10 cellular contexts compared by ENCODE assay signal in the genomic region with DNA sequence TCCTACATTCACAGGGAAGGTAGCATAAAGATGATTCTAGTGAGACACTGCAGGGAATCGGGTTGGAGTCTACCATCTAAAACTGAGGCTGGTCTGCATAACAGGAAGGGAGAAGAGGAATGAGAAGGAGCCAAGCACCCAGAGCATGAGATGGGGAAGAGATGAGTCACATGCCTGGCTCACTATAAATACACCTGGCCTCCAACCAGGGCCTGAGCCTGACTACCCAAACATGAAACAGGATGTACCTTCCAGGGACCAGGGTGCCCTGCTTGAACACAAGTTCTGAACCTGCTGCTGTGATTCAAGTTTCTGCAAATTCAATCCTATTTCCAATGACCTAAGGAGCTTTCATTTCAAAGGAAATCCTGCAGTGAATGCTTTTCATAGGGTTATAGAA. TPM values are rescaled to one million over a fixed set of nuclear protein-coding genes. Genes with fewer than 3 reads are reported as not detected.
DNase-seq lines count a peak whose midpoint lies in the region; ATAC-seq and TF ChIP-seq lines count a peak whose summit lies in the region.
"Had no signal": no experiment of that assay in that cellular context is flagged by ENCODE, and none has a peak within 500 bp of the region (broad histone marks: within the 10 kb centered on the region; RNA-seq: fewer than 3 reads in every experiment).

No MANE protein-coding gene starts in this region.

- TF ChIP-seq POLR2A in transverse colon (IDR thresholded peaks at IDR 0.05) = no peak

- in situ Hi-C loops in G401 (cut with HindIII; ENCODE audit: low sequenced_read_pairs) = no loop called here
- in situ Hi-C loops in transverse colon (cut with MboI; ENCODE audit: low pct_ligation_motif_present in 1 of 4, low pct_unique_long_range_greater_than_20kb in 1 of 4, low sequenced_read_pairs in 3 of 4) = no loop called here

- H3K9me3 ChIP-seq in transverse colon = no peaks in the 10 kb centered on the region
- H3K9me3 ChIP-seq: lower lobe of right lung had no signal

- no peak overlapping the region for H3K4me3 ChIP-seq in transverse colon
- H3K4me3 ChIP-seq: lower lobe of right lung had no signal

- intact Hi-C loops in Right ventricle myocardium superior (cut with DNase I) (no loop called here), transverse colon (cut with DNase I; ENCODE audit: low total_unique reads) (loop anchor here (2.0 kb wide), 1 partner anchor 19 kb away; no protein-coding TSS in a partner anchor)

- no peaks in the 10 kb centered on the region for H3K27me3 ChIP-seq in transverse colon

- no peak for TF ChIP-seq CTCF in transverse colon (IDR thresholded peaks at IDR 0.05)

- TF ChIP-seq EP300 in transverse colon (IDR thresholded peaks at IDR 0.05; ENCODE audit: low read depth) = no peak

- ATAC-seq in GM21528 (IDR thresholded peaks at IDR 0.05; ENCODE audit: low FRiP score, unreplicated experiment) (peak; percentile 59), Right ventricle myocardium superior (ENCODE audit: poor library complexity) (peak; percentile 89), HG02623 (IDR thresholded peaks at IDR 0.05; ENCODE audit: unreplicated experiment) (no peak)

- 70% methylated on average over 1 of the region's 1 CpG; no CpG with 5 or more reads in 1 of the 2 donors for WGBS in transverse colon (ENCODE audit: low coverage in 1 of 2), 2 donors

- H3K36me3 ChIP-seq in transverse colon = no peaks in the 10 kb centered on the region
- H3K36me3 ChIP-seq: lower lobe of right lung had no signal

- H3K4me1 ChIP-seq in transverse colon = peaks cover 0 to 6% (median 3%) of the 10 kb centered on the region in 4 donors

- H3K27ac ChIP-seq in transverse colon = no peak overlapping the region
- H3K27ac ChIP-seq: lower lobe of right lung had no signal

- DNase-seq in G401 (ENCODE audit: low spot score) (peak; percentile 76), NCI-H2029 (lab: John Stamatoyannopoulos, UW) (peak; percentile 64), Right ventricle myocardium superior (no peak), NCI-H82 treated with DMSO at 0.1 percent for 48 hours (lab: John Stamatoyannopoulos, UW; ENCODE audit: unreplicated experiment) (no peak), transverse colon (no peak)
- DNase-seq in activated CD8-positive, alpha-beta memory T cell treated with anti-CD3 and anti-CD28 coated beads, Interleukin-2, amount 50 U/mL, for 48 hours = no peak
- DNase-seq: activated effector memory CD4-positive, alpha-beta T cell treated with anti-CD3 and anti-CD28 coated beads, Interleukin-2, amount 50 U/mL, for 16 hours; lower lobe of right lung had no signal

RNA-seq across cellular contexts. Expression of a gene that starts 24.9 kb away (rescaled TPM):
- 23.7 and 26.1 TPM in 2 replicates for total RNA-seq in G401 (2014; rRNA removed; shearing (Covaris generic))
- total RNA-seq in Right ventricle myocardium superior = 71.5 TPM
- 10 to 100 TPM; 12.3 to 22.4 (median 16.5) TPM for total RNA-seq in transverse colon

Comparison
In these comparisons a context has a peak if more than half of its experiments do, and no peak if none do; other contexts are left out.
1. DNase-seq: peak in G401 (single experiment) and NCI-H2029 (single experiment); none in Right ventricle myocardium superior (single experiment), activated CD8-positive, alpha-beta memory T cell treated with anti-CD3 and anti-CD28 coated beads, Interleukin-2, amount 50 U/mL, for 48 hours (single experiment), NCI-H82 treated with DMSO at 0.1 percent for 48 hours (single experiment) and transverse colon (single experiment).